ENCODE assay signal across 1 cellular context in the genomic region with DNA sequence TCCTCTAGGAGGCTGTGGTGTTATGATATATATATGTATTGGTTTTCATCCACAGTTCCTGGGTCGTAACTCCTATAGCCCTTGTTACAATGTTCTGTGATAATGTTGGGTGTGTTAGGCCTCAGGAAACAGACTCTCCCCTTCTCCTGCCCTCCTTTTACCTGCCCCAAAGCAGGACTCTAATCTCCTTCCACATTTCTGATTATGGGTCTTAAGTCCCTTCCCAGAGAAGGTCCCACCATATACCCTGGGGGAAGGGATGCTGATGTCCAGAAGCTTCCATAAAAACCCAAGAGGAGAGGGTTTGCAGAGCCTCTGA.
TF ChIP-seq lines count a peak whose summit lies in the region.

No MANE protein-coding gene starts in this region.

TF ChIP-seq in H1, 55 proteins besides CTCF, POLR2A, EP300 and RAD21:
- TF ChIP-seq KDM4A (IDR thresholded peaks at IDR 0.05; ENCODE audit: low read depth, low read length, severe bottlenecking) (no peak), CHD2 (IDR thresholded peaks at IDR 0.05; ENCODE audit: low read length) (no peak), RBBP5 (IDR thresholded peaks at IDR 0.05; ENCODE audit: borderline replicate concordance, low read depth, low read length) (no peak), RXRA (IDR thresholded peaks at IDR 0.05; ENCODE audit: insufficient read depth, low read depth, low read length) (no peak), EGR1 (IDR thresholded peaks at IDR 0.05; ENCODE audit: borderline replicate concordance, low read depth, low read length) (no peak), CBX5 (IDR thresholded peaks at IDR 0.05; ENCODE audit: low read depth, low read length) (no peak), CEBPB (IDR thresholded peaks at IDR 0.05; ENCODE audit: low read depth, low read length) (no peak), CREB1 (IDR thresholded peaks at IDR 0.05) (no peak), ZNF274 (IDR thresholded peaks at IDR 0.05; ENCODE audit: borderline replicate concordance, extremely low read depth, low read length) (no peak), GTF2F1 (IDR thresholded peaks at IDR 0.05; ENCODE audit: borderline replicate concordance, low read depth, low read length) (no peak), TCF12 (IDR thresholded peaks at IDR 0.05; ENCODE audit: low read depth, low read length) (no peak), SRF (IDR thresholded peaks at IDR 0.05; ENCODE audit: low read depth, low read length) (no peak), SIN3A (conservative IDR thresholded peaks at IDR 0.05 in 1 of 2, IDR thresholded peaks at IDR 0.05 in 1 of 2; ENCODE audit: low read depth in 1 of 2, low read length in 2 of 2) (no peak)
- TF ChIP-seq, protein P1, sequence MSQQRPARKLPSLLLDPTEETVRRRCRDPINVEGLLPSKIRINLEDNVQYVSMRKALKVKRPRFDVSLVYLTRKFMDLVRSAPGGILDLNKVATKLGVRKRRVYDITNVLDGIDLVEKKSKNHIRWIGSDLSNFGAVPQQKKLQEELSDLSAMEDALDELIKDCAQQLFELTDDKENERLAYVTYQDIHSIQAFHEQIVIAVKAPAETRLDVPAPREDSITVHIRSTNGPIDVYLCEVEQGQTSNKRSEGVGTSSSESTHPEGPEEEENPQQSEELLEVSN (IDR thresholded peaks at IDR 0.05), result no peak
- TF ChIP-seq, protein P2, sequence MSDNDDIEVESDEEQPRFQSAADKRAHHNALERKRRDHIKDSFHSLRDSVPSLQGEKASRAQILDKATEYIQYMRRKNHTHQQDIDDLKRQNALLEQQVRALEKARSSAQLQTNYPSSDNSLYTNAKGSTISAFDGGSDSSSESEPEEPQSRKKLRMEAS (IDR thresholded peaks at IDR 0.05), result no peak
- TF ChIP-seq, protein P3, sequence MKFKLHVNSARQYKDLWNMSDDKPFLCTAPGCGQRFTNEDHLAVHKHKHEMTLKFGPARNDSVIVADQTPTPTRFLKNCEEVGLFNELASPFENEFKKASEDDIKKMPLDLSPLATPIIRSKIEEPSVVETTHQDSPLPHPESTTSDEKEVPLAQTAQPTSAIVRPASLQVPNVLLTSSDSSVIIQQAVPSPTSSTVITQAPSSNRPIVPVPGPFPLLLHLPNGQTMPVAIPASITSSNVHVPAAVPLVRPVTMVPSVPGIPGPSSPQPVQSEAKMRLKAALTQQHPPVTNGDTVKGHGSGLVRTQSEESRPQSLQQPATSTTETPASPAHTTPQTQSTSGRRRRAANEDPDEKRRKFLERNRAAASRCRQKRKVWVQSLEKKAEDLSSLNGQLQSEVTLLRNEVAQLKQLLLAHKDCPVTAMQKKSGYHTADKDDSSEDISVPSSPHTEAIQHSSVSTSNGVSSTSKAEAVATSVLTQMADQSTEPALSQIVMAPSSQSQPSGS (IDR thresholded peaks at IDR 0.05; ENCODE audit: low read length), result no peak
